1 cellular context compared by ENCODE assay signal in genomic region chr7:44985033-44985695, GRCh38.
TF ChIP-seq lines count a peak whose summit lies in the region.

No MANE protein-coding gene starts in this region.

TF ChIP-seq in SK-N-SH, 30 proteins besides CTCF, POLR2A, EP300 and RAD21 (continued from another document):
- TF ChIP-seq CHD2 (IDR thresholded peaks at IDR 0.05; ENCODE audit: low read length, partially characterized antibody) (no peak), SIN3A (IDR thresholded peaks at IDR 0.05; ENCODE audit: borderline replicate concordance, low read depth, low read length) (no peak), POLR2AphosphoS5 (IDR thresholded peaks at IDR 0.05; ENCODE audit: low read depth, low read length) (no peak), RFX5 (IDR thresholded peaks at IDR 0.05; ENCODE audit: low read length) (no peak), NRF1 (IDR thresholded peaks at IDR 0.05; ENCODE audit: low read depth, low read length) (no peak), TCF12 (IDR thresholded peaks at IDR 0.05) (no peak), EZH2phosphoT487 (IDR thresholded peaks at IDR 0.05; ENCODE audit: borderline replicate concordance, low read depth) (no peak), RXRA (IDR thresholded peaks at IDR 0.05; ENCODE audit: borderline replicate concordance, low read depth) (no peak)
